In genomic region chr7:151382079-151382885, GRCh38 we compare ENCODE assay signal across 10 cellular contexts. TPM values are rescaled to one million over a fixed set of nuclear protein-coding genes. Genes with fewer than 3 reads are reported as not detected.
A peak's percentile ranks its signal among the peaks of the same experiment; 100 is the strongest.
DNase-seq lines count a peak whose midpoint lies in the region; ATAC-seq and TF ChIP-seq lines count a peak whose summit lies in the region.
"Had no signal": no experiment of that assay in that cellular context is flagged by ENCODE, and none has a peak within 500 bp of the region (broad histone marks: within the 10 kb centered on the region; RNA-seq: fewer than 3 reads in every experiment).

No MANE protein-coding gene starts in this region.

- intact Hi-C loops in activated naive CD4-positive, alpha-beta T cell treated with anti-CD3 and anti-CD28 coated beads for 36 hours (cut with micrococcal nuclease): no loop called here

- WGBS in hepatocyte (ENCODE audit: low lambda C conversion rate, missing lambda C conversion rate): 42% methylated on average over 37 of the region's 37 CpGs

- no peaks in the 10 kb centered on the region for H3K9me2 ChIP-seq in hepatocyte (replicated peaks; ENCODE audit: insufficient read depth)

- H3K4me1 ChIP-seq in hepatocyte (ENCODE audit: insufficient read depth): peaks cover 10% of the 10 kb centered on the region
- H3K4me1 ChIP-seq in stomach smooth muscle (ENCODE audit: control insufficient read depth, insufficient read depth, low read length): peaks cover 15% of the 10 kb centered on the region

- peaks cover 12% of the 10 kb centered on the region for H3K27me3 Mint-ChIP-seq in activated naive CD4-positive, alpha-beta T cell treated with anti-CD3 and anti-CD28 coated beads for 36 hours (ENCODE audit: low read depth)

- H4K20me1 ChIP-seq in hepatocyte (ENCODE audit: insufficient read depth, poor library complexity, severe bottlenecking): no peaks in the 10 kb centered on the region

- H3K4me2 ChIP-seq in hepatocyte: peak overlapping the region; percentile 73

- TF ChIP-seq CTCF in hepatocyte (IDR thresholded peaks at IDR 0.05; ENCODE audit: poor library complexity): no peak

- H3K79me2 ChIP-seq in hepatocyte: no peaks in the 10 kb centered on the region

- H3K4me3 Mint-ChIP-seq in activated naive CD4-positive, alpha-beta T cell treated with anti-CD3 and anti-CD28 coated beads for 36 hours: peak overlapping the region; percentile 57

- H3K27ac Mint-ChIP-seq in activated naive CD4-positive, alpha-beta T cell treated with anti-CD3 and anti-CD28 coated beads for 36 hours: no peak overlapping the region

- H3K9me3 Mint-ChIP-seq in activated naive CD4-positive, alpha-beta T cell treated with anti-CD3 and anti-CD28 coated beads for 36 hours: no peaks in the 10 kb centered on the region

- H3K27me3 ChIP-seq in hepatocyte (peaks cover 31% of the 10 kb centered on the region), stomach smooth muscle (ENCODE audit: control insufficient read depth in 1 of 2, insufficient read depth in 2 of 2, low read length in 2 of 2) (peaks cover 22 to 25% of the 10 kb centered on the region in 2 donors)

- CTCF ChIA-PET in activated naive CD4-positive, alpha-beta T cell treated with anti-CD3 and anti-CD28 coated beads for 36 hours (lab: Charles Lee): interaction anchor here (0.6 to 0.7 kb wide), 3 partner anchors 30 to 270 kb away, joined by 3 to 5 read pairs (median 4); no protein-coding TSS in a partner anchor

- no peak overlapping the region for H3K9ac ChIP-seq in stomach smooth muscle (ENCODE audit: low read length in 2 of 2)

- no peak for ATAC-seq in GM21381 (IDR thresholded peaks at IDR 0.05; ENCODE audit: unreplicated experiment)
- ATAC-seq in GM18870 (IDR thresholded peaks at IDR 0.05; ENCODE audit: unreplicated experiment): no peak

- no peak overlapping the region for H3K27ac ChIP-seq in hepatocyte
- no peak overlapping the region for H3K27ac ChIP-seq in stomach smooth muscle (ENCODE audit: low read length)

- DNase-seq in activated naive CD4-positive, alpha-beta T cell treated with anti-CD3 and anti-CD28 coated beads for 36 hours: peak; percentile 57
- DNase-seq in activated naive CD4-positive, alpha-beta T cell treated with anti-CD3 and anti-CD28 coated beads, Interleukin-2, amount 50 U/mL, for 16 hours: no peak
- DNase-seq in activated CD4-positive, alpha-beta T cell treated with anti-CD3 and anti-CD28 coated beads, Interleukin-2, amount 50 U/mL, for 48 hours: peak; percentile 15 to 17
- DNase-seq in hepatocyte (ENCODE audit: low spot score) (no peak), SIG-M5 treated with dmso at 0.1 percent for 504 hours (lab: John Stamatoyannopoulos, UW; ENCODE audit: unreplicated experiment) (no peak)
- DNase-seq: left cardiac atrium, NCI-H2081 treated with DMSO at 0.1 percent for 48 hours had no signal

- no peaks in the 10 kb centered on the region for H3K36me3 Mint-ChIP-seq in activated naive CD4-positive, alpha-beta T cell treated with anti-CD3 and anti-CD28 coated beads for 36 hours (ENCODE audit: low read depth)

- peaks cover 10% of the 10 kb centered on the region for H3K4me1 Mint-ChIP-seq in activated naive CD4-positive, alpha-beta T cell treated with anti-CD3 and anti-CD28 coated beads for 36 hours (ENCODE audit: low read depth)

- H3K36me3 ChIP-seq in hepatocyte (replicated peaks; ENCODE audit: insufficient read depth, low read depth) (no peaks in the 10 kb centered on the region), stomach smooth muscle (ENCODE audit: control insufficient read depth in 2 of 2, insufficient read depth in 2 of 2, low read length in 2 of 2) (peaks cover 3 to 9% of the 10 kb centered on the region in 2 donors)

- no peak overlapping the region for H3K4me3 ChIP-seq in hepatocyte
- H3K4me3 ChIP-seq in stomach smooth muscle (ENCODE audit: low read length in 2 of 2): peak overlapping the region; percentile 31 to 55

- H3K9me3 ChIP-seq in hepatocyte (ENCODE audit: low read depth): no peaks in the 10 kb centered on the region
- H3K9me3 ChIP-seq in stomach smooth muscle (ENCODE audit: control insufficient read depth in 2 of 2, low read length in 2 of 2): no peaks in the 10 kb centered on the region

- no peak overlapping the region for H2AFZ ChIP-seq in hepatocyte

RNA-seq across cellular contexts. Expression of gene WDR86, which starts 27.6 kb away (rescaled TPM):
- total RNA-seq in activated naive CD4-positive, alpha-beta T cell treated with anti-CD3 and anti-CD28 coated beads for 36 hours: not detected
- 10.6 and 15.5 TPM in 2 replicates for total RNA-seq in hepatocyte
- polyA plus RNA-seq in hepatocyte: 12.4 and 19.1 TPM in 2 replicates

RNA-seq across cellular contexts. Expression of gene NUB1, which starts 40.7 kb away (rescaled TPM):
- total RNA-seq in activated naive CD4-positive, alpha-beta T cell treated with anti-CD3 and anti-CD28 coated beads for 36 hours: 10 to 100 TPM; 46.6 to 50.3 TPM
- total RNA-seq in hepatocyte: 38.6 and 42.5 TPM in 2 replicates
- polyA plus RNA-seq in hepatocyte: 22.6 and 28.4 TPM in 2 replicates

RNA-seq across cellular contexts. Expression of gene CRYGN, which starts 57.7 kb away (rescaled TPM):
- total RNA-seq in activated naive CD4-positive, alpha-beta T cell treated with anti-CD3 and anti-CD28 coated beads for 36 hours: not detected
- total RNA-seq in hepatocyte: not detected in 2 replicates
- polyA plus RNA-seq in hepatocyte: 0.24 and 0.64 TPM in 2 replicates

Comparison
In these comparisons a context has a peak if more than half of its experiments do, and no peak if none do; other contexts are left out.
1. DNase-seq: peak in activated naive CD4-positive, alpha-beta T cell treated with anti-CD3 and anti-CD28 coated beads for 36 hours (single experiment) and activated CD4-positive, alpha-beta T cell treated with anti-CD3 and anti-CD28 coated beads, Interleukin-2, amount 50 U/mL, for 48 hours (2 of 2); none in activated naive CD4-positive, alpha-beta T cell treated with anti-CD3 and anti-CD28 coated beads, Interleukin-2, amount 50 U/mL, for 16 hours (single experiment), hepatocyte (single experiment) and SIG-M5 treated with dmso at 0.1 percent for 504 hours (single experiment).
2. RNA of gene WDR86, which starts 27.6 kb away (total RNA-seq): 10.6 to 15.5 TPM in hepatocyte; not detected in activated naive CD4-positive, alpha-beta T cell treated with anti-CD3 and anti-CD28 coated beads for 36 hours; every median in the first group is over 10 times any median in the second.